ENCODE assay signal across 9 cellular contexts in genomic region chr11:95337175-95337957, GRCh38.
DNase-seq lines count a peak whose midpoint lies in the region; ATAC-seq, FAIRE-seq and TF ChIP-seq lines count a peak whose summit lies in the region.
"Had no signal": no experiment of that assay in that cellular context is flagged by ENCODE, and none has a peak within 500 bp of the region (broad histone marks: within the 10 kb centered on the region; RNA-seq: fewer than 3 reads in every experiment).

No MANE protein-coding gene starts in this region.

- no peak for TF ChIP-seq EP300 in gastroesophageal sphincter (IDR thresholded peaks at IDR 0.05)

- H3K4me2 ChIP-seq in GM23248 (ENCODE audit: unreplicated experiment): peak overlapping the region; percentile 60

- H3K9ac ChIP-seq in GM23248: peak overlapping the region; percentile 61

- TF ChIP-seq CTCF in gastroesophageal sphincter (IDR thresholded peaks at IDR 0.05): no peak
- TF ChIP-seq CTCF in pancreas (IDR thresholded peaks at IDR 0.05): no peak

- no peak for FAIRE-seq in pancreas (lab: Jason Lieb, UNC)

- H3K4me1 ChIP-seq in GM23248 (ENCODE audit: insufficient read depth) (peaks cover 26% of the 10 kb centered on the region), gastroesophageal sphincter (peaks cover 20 to 58% (median 35%) of the 10 kb centered on the region in 3 donors), pancreas (peaks cover 0 to 8% (median 0%) of the 10 kb centered on the region in 3 donors), aorta (ENCODE audit: control insufficient read depth in 1 of 2, insufficient read depth in 2 of 2, low read length in 2 of 2) (peaks cover 5 to 8% of the 10 kb centered on the region in 2 donors)
- H3K4me1 ChIP-seq: SJSA1 had no signal

- H3K36me3 ChIP-seq in GM23248 (ENCODE audit: low read depth): no peaks in the 10 kb centered on the region
- no peaks in the 10 kb centered on the region for H3K36me3 ChIP-seq in gastroesophageal sphincter
- no peaks in the 10 kb centered on the region for H3K36me3 ChIP-seq in pancreas
- no peaks in the 10 kb centered on the region for H3K36me3 ChIP-seq in aorta (ENCODE audit: control insufficient read depth in 1 of 2, insufficient read depth in 2 of 2, low read length in 1 of 2)
- H3K36me3 ChIP-seq: SJSA1 had no signal

- H3K27ac ChIP-seq in GM23248: peak overlapping the region; percentile 28
- peak overlapping the region; percentile 89 to 94 (median 90) for H3K27ac ChIP-seq in gastroesophageal sphincter
- H3K27ac ChIP-seq in pancreas: peak overlapping the region in 3 of 4 donors; percentile 25 to 74 (median 64)
- H3K27ac ChIP-seq in aorta (ENCODE audit: low read depth in 1 of 2, low read length in 2 of 2): peak overlapping the region; percentile 83 to 96
- H3K27ac ChIP-seq: SJSA1 had no signal

- peaks cover 2% of the 10 kb centered on the region for H3K27me3 Mint-ChIP-seq in activated T-helper 2 cell treated with anti-CD3 and anti-CD28 coated beads, Interferon-gamma antibody, Interleukin-2, Interleukin-4, amounts not matched to agents 10 μg/mL and 5 μg/mL and 100 μg/mL, durations not matched to agents 14 hours and 24 hours and 36 hours (ENCODE audit: low read depth)

- H3K4me3 ChIP-seq in GM23248: peak overlapping the region; percentile 46
- peak overlapping the region in 1 of 2 donors; percentile 28 for H3K4me3 ChIP-seq in gastroesophageal sphincter
- H3K4me3 ChIP-seq in pancreas: no peak overlapping the region
- H3K4me3 ChIP-seq in aorta (ENCODE audit: low read length in 2 of 2): no peak overlapping the region
- H3K4me3 ChIP-seq: SJSA1 had no signal

- no peaks in the 10 kb centered on the region for H3K27me3 ChIP-seq in GM23248 (replicated peaks; ENCODE audit: insufficient read depth)
- H3K27me3 ChIP-seq in gastroesophageal sphincter: no peaks in the 10 kb centered on the region
- no peaks in the 10 kb centered on the region for H3K27me3 ChIP-seq in pancreas
- H3K27me3 ChIP-seq in aorta (ENCODE audit: control insufficient read depth in 1 of 2, insufficient read depth in 2 of 2, low read length in 1 of 2): no peaks in the 10 kb centered on the region
- H3K27me3 ChIP-seq: SJSA1 had no signal

- no peaks in the 10 kb centered on the region for H3K79me2 ChIP-seq in GM23248 (ENCODE audit: insufficient read depth)

- DNase-seq in GM03348 (ENCODE audit: low spot score) (peak; percentile 59), GM23248 (peak; percentile 70), NCI-H1092 (lab: John Stamatoyannopoulos, UW) (peak; percentile 66), pancreas (no peak), aorta (peak; percentile 81 to 84), COLO829 (ENCODE audit: low spot score) (no peak)
- DNase-seq in activated T-helper 2 cell treated with anti-CD3 and anti-CD28 coated beads, Interferon-gamma antibody, Interleukin-2, Interleukin-4, amounts not matched to agents 10 μg/mL and 5 μg/mL and 100 μg/mL, durations not matched to agents 14 hours and 24 hours and 36 hours (ENCODE audit: low spot score): peak; percentile 46

- in situ Hi-C loops in GM23248 (cut with MboI): no loop called here

- H3K36me3 Mint-ChIP-seq in activated T-helper 2 cell treated with anti-CD3 and anti-CD28 coated beads, Interferon-gamma antibody, Interleukin-2, Interleukin-4, amounts not matched to agents 10 μg/mL and 5 μg/mL and 100 μg/mL, durations not matched to agents 14 hours and 24 hours and 36 hours (ENCODE audit: low read depth): no peaks in the 10 kb centered on the region

- ATAC-seq in gastroesophageal sphincter (peak; percentile 27), pancreas (peak in 3 of 4 donors; percentile 62 to 65 (median 64)), aorta (ENCODE audit: low FRiP score) (peak; percentile 66)

- peaks cover 15% of the 10 kb centered on the region; the same call in 1 of the 2 replicates for H3F3A ChIP-seq in GM23248 (ENCODE audit: insufficient read depth)

- H3K9me3 Mint-ChIP-seq in activated T-helper 2 cell treated with anti-CD3 and anti-CD28 coated beads, Interferon-gamma antibody, Interleukin-2, Interleukin-4, amounts not matched to agents 10 μg/mL and 5 μg/mL and 100 μg/mL, durations not matched to agents 14 hours and 24 hours and 36 hours: no peaks in the 10 kb centered on the region

- no peaks in the 10 kb centered on the region for H4K20me1 ChIP-seq in GM23248 (ENCODE audit: insufficient read depth)

- intact Hi-C loops in activated T-helper 2 cell treated with anti-CD3 and anti-CD28 coated beads, Interferon-gamma antibody, Interleukin-2, Interleukin-4, amounts not matched to agents 10 μg/mL and 5 μg/mL and 100 μg/mL, durations not matched to agents 14 hours and 24 hours and 36 hours (cut with micrococcal nuclease): loop anchor here (2.0 to 5.0 kb wide), 5 partner anchors 15 to 365 kb away; no protein-coding TSS in a partner anchor
- intact Hi-C loops in pancreas (cut with DNase I) (no loop called here), aorta (cut with DNase I) (loop anchor here (10.0 kb wide), 3 partner anchors 103 to 367 kb away; partner anchors contain the start of gene SESN3 (in 1 of the 2))

- H3K9me3 ChIP-seq in GM23248 (ENCODE audit: low read depth): no peaks in the 10 kb centered on the region
- no peaks in the 10 kb centered on the region for H3K9me3 ChIP-seq in gastroesophageal sphincter
- H3K9me3 ChIP-seq in pancreas: no peaks in the 10 kb centered on the region
- no peaks in the 10 kb centered on the region for H3K9me3 ChIP-seq in aorta (ENCODE audit: control insufficient read depth, low read length)
- H3K9me3 ChIP-seq: SJSA1 had no signal

- WGBS in GM23248 (ENCODE audit: low coverage in 1 of 2, low lambda C conversion rate in 2 of 2, missing lambda C conversion rate in 2 of 2), 2 experiments: 5 to 9% methylated on average over 14 of the region's 14 CpGs
- 0 to 2% methylated on average over 3 to 9 of the region's 14 CpGs for WGBS in gastroesophageal sphincter (ENCODE audit: low coverage in 1 of 2), 2 donors
- 47 to 48% methylated on average over 14 of the region's 14 CpGs for WGBS in pancreas, 2 donors
- 5 to 7% methylated on average over 13 to 14 of the region's 14 CpGs for WGBS in aorta, 2 donors

- H2AFZ ChIP-seq in GM23248: peak overlapping the region; percentile 86

- no peaks in the 10 kb centered on the region for H3K9me2 ChIP-seq in GM23248 (ENCODE audit: insufficient read depth)

- H3K27ac Mint-ChIP-seq in activated T-helper 2 cell treated with anti-CD3 and anti-CD28 coated beads, Interferon-gamma antibody, Interleukin-2, Interleukin-4, amounts not matched to agents 10 μg/mL and 5 μg/mL and 100 μg/mL, durations not matched to agents 14 hours and 24 hours and 36 hours: no peak overlapping the region

- no peak overlapping the region for H3K4me3 Mint-ChIP-seq in activated T-helper 2 cell treated with anti-CD3 and anti-CD28 coated beads, Interferon-gamma antibody, Interleukin-2, Interleukin-4, amounts not matched to agents 10 μg/mL and 5 μg/mL and 100 μg/mL, durations not matched to agents 14 hours and 24 hours and 36 hours (ENCODE audit: low read depth)

- H3K4me1 Mint-ChIP-seq in activated T-helper 2 cell treated with anti-CD3 and anti-CD28 coated beads, Interferon-gamma antibody, Interleukin-2, Interleukin-4, amounts not matched to agents 10 μg/mL and 5 μg/mL and 100 μg/mL, durations not matched to agents 14 hours and 24 hours and 36 hours (ENCODE audit: low read depth): peaks cover 15% of the 10 kb centered on the region

- TF ChIP-seq POLR2A in gastroesophageal sphincter (IDR thresholded peaks at IDR 0.05): no peak

Comparison
In these comparisons a context has a peak if more than half of its experiments do, and no peak if none do; other contexts are left out.
1. DNase-seq: peak in GM03348 (single experiment), GM23248 (single experiment), NCI-H1092 (single experiment), activated T-helper 2 cell treated with anti-CD3 and anti-CD28 coated beads, Interferon-gamma antibody, Interleukin-2, Interleukin-4, amounts not matched to agents 10 μg/mL and 5 μg/mL and 100 μg/mL, durations not matched to agents 14 hours and 24 hours and 36 hours (single experiment) and aorta (2 of 2); none in pancreas (0 of 6) and COLO829 (single experiment).
2. H3K27ac ChIP-seq: peak in every context shown above with its lines; median percentile 90 in gastroesophageal sphincter; 90 in aorta; 64 in pancreas; 28 in GM23248.
3. intact Hi-C loops: an anchor here in activated T-helper 2 cell treated with anti-CD3 and anti-CD28 coated beads, Interferon-gamma antibody, Interleukin-2, Interleukin-4, amounts not matched to agents 10 μg/mL and 5 μg/mL and 100 μg/mL, durations not matched to agents 14 hours and 24 hours and 36 hours (2.0 to 5.0 kb wide) and aorta (10.0 kb wide); none called in pancreas.
4. Peak in every context shown above with its lines, with median percentiles within 50 percentile points of each other: ATAC-seq.